Comparison of ENCODE assay signal across 2 cellular contexts in the genomic region with DNA sequence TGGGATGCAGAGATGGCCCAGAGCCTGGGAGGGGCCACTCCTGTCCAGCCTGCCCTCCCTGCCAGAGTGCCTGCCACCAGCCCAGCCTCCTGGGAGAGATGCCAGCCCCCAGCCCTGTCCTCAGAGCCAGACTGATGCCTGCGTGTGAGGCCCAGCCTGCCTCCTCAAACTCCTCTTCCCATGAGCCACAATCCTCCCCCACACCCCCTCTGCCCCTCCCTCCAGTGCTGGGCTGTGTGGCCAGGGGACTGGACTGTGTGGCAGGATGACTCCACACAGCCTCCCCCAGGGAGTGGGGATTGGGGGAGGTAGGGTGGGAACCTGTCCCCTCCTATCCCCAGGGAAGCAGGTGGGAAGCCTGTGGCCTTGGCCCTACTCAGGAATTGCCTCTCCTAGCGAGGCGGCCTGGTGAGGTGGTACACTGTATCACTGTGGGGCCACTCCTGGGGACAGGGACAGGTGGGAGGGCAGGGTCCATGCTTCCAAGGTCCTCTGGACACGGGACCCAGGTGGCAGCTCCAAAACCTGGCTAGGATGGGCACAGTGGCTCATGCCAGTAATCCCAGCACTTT.
A peak's percentile ranks its signal among the peaks of the same experiment; 100 is the strongest.
TF ChIP-seq lines count a peak whose summit lies in the region.

No MANE protein-coding gene starts in this region.

TF ChIP-seq in K562, 482 proteins besides CTCF, POLR2A, EP300 and RAD21:
- TF ChIP-seq, protein P1, sequence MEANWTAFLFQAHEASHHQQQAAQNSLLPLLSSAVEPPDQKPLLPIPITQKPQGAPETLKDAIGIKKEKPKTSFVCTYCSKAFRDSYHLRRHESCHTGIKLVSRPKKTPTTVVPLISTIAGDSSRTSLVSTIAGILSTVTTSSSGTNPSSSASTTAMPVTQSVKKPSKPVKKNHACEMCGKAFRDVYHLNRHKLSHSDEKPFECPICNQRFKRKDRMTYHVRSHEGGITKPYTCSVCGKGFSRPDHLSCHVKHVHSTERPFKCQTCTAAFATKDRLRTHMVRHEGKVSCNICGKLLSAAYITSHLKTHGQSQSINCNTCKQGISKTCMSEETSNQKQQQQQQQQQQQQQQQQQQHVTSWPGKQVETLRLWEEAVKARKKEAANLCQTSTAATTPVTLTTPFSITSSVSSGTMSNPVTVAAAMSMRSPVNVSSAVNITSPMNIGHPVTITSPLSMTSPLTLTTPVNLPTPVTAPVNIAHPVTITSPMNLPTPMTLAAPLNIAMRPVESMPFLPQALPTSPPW (CRISPR knock-in tag; IDR thresholded peaks at IDR 0.05): peak; percentile 64
- TF ChIP-seq ARID2 (IDR thresholded peaks at IDR 0.05) (no peak), EGR1 (conservative IDR thresholded peaks at IDR 0.05) (peak; percentile 45; the same call in 1 of the 2 replicates), AFF4 (CRISPR knock-in tag; IDR thresholded peaks at IDR 0.05) (no peak)

TF ChIP-seq in WTC11, 78 proteins besides CTCF, POLR2A, EP300 and RAD21:
- TF ChIP-seq MXD4 (CRISPR knock-in tag; IDR thresholded peaks at IDR 0.05; ENCODE audit: borderline replicate concordance): no peak
- TF ChIP-seq PREB (CRISPR knock-in tag; IDR thresholded peaks at IDR 0.05; ENCODE audit: borderline replicate concordance): no peak
- TF ChIP-seq ZNF219 (CRISPR knock-in tag; IDR thresholded peaks at IDR 0.05; ENCODE audit: borderline replicate concordance): no peak
- TF ChIP-seq, protein P2, sequence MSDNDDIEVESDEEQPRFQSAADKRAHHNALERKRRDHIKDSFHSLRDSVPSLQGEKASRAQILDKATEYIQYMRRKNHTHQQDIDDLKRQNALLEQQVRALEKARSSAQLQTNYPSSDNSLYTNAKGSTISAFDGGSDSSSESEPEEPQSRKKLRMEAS (CRISPR knock-in tag; IDR thresholded peaks at IDR 0.05): no peak
- no peak for TF ChIP-seq JUN (CRISPR knock-in tag; IDR thresholded peaks at IDR 0.05)
- TF ChIP-seq, protein P3, sequence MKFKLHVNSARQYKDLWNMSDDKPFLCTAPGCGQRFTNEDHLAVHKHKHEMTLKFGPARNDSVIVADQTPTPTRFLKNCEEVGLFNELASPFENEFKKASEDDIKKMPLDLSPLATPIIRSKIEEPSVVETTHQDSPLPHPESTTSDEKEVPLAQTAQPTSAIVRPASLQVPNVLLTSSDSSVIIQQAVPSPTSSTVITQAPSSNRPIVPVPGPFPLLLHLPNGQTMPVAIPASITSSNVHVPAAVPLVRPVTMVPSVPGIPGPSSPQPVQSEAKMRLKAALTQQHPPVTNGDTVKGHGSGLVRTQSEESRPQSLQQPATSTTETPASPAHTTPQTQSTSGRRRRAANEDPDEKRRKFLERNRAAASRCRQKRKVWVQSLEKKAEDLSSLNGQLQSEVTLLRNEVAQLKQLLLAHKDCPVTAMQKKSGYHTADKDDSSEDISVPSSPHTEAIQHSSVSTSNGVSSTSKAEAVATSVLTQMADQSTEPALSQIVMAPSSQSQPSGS (CRISPR knock-in tag; IDR thresholded peaks at IDR 0.05; ENCODE audit: borderline replicate concordance, low read depth): no peak
- TF ChIP-seq, protein P4, sequence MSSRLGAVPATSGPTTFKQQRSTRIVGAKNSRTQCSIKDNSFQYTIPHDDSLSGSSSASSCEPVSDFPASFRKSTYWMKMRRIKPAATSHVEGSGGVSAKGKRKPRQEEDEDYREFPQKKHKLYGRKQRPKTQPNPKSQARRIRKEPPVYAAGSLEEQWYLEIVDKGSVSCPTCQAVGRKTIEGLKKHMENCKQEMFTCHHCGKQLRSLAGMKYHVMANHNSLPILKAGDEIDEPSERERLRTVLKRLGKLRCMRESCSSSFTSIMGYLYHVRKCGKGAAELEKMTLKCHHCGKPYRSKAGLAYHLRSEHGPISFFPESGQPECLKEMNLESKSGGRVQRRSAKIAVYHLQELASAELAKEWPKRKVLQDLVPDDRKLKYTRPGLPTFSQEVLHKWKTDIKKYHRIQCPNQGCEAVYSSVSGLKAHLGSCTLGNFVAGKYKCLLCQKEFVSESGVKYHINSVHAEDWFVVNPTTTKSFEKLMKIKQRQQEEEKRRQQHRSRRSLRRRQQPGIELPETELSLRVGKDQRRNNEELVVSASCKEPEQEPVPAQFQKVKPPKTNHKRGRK (CRISPR knock-in tag; IDR thresholded peaks at IDR 0.05; ENCODE audit: borderline replicate concordance): no peak
- TF ChIP-seq, protein P5, sequence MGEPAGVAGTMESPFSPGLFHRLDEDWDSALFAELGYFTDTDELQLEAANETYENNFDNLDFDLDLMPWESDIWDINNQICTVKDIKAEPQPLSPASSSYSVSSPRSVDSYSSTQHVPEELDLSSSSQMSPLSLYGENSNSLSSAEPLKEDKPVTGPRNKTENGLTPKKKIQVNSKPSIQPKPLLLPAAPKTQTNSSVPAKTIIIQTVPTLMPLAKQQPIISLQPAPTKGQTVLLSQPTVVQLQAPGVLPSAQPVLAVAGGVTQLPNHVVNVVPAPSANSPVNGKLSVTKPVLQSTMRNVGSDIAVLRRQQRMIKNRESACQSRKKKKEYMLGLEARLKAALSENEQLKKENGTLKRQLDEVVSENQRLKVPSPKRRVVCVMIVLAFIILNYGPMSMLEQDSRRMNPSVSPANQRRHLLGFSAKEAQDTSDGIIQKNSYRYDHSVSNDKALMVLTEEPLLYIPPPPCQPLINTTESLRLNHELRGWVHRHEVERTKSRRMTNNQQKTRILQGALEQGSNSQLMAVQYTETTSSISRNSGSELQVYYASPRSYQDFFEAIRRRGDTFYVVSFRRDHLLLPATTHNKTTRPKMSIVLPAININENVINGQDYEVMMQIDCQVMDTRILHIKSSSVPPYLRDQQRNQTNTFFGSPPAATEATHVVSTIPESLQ (CRISPR knock-in tag; IDR thresholded peaks at IDR 0.05): no peak
